In the genomic region with DNA sequence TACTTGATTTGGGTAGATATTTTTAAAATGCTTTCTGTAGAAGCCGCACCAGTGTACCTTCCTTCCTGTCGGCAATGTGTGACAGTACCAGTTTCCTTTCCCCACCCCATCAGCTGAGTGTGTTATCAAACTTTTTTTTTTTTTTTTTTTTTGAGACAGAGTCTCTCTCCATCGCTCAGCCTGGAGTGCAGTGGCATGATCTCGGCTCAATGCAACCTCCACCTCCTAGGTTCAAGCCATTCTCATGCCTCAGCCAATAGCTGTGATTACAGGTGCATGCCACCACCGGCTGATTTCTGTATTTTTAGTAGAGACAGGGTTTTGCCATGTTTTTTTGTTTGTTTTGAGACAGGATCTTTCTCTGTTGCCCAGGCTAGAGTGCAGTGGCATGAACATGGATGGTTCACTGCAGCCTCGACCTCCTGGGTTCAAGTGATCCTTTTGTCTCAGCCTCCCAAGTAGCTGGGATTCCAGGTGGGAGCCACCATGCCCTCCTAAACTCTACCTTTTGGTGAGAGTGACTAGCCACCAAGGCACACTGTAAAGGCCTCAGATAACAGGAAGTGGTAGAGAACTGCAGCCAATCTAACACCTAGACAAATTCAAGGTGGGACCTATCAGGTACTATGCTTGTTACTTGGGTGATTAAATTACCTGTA, we compare ENCODE assay signal across 10 cellular contexts. TPM values are rescaled to one million over a fixed set of nuclear protein-coding genes. Genes with fewer than 3 reads are reported as not detected.
DNase-seq lines count a peak whose midpoint lies in the region; ATAC-seq and TF ChIP-seq lines count a peak whose summit lies in the region.
"Had no signal": no experiment of that assay in that cellular context is flagged by ENCODE, and none has a peak within 500 bp of the region (broad histone marks: within the 10 kb centered on the region; RNA-seq: fewer than 3 reads in every experiment).

No MANE protein-coding gene starts in this region.

- H3K27me3 Mint-ChIP-seq in activated naive CD8-positive, alpha-beta T cell treated with anti-CD3 and anti-CD28 coated beads for 36 hours: no peaks in the 10 kb centered on the region
- no peaks in the 10 kb centered on the region for H3K27me3 Mint-ChIP-seq in stimulated activated naive CD8-positive, alpha-beta T cell treated with anti-CD3 and anti-CD28 coated beads, Interleukin-15, Interleukin-2, amounts not matched to agents 100 ng/mL and 50 ng/mL, for 24 hours

- H3K4me1 ChIP-seq in prostate gland (replicated peaks): no peaks in the 10 kb centered on the region
- H3K4me1 ChIP-seq: A549 had no signal

- intact Hi-C loops in prostate gland (cut with DNase I): no loop called here

- no peak for TF ChIP-seq POLR2A in prostate gland (IDR thresholded peaks at IDR 0.05)

- H3K27ac ChIP-seq in prostate gland: no peak overlapping the region
- H3K27ac ChIP-seq: A549 had no signal

- H3K4me3 Mint-ChIP-seq in activated naive CD8-positive, alpha-beta T cell treated with anti-CD3 and anti-CD28 coated beads for 36 hours: peak overlapping the region; percentile 22
- peak overlapping the region; percentile 78 for H3K4me3 Mint-ChIP-seq in stimulated activated naive CD8-positive, alpha-beta T cell treated with anti-CD3 and anti-CD28 coated beads, Interleukin-15, Interleukin-2, amounts not matched to agents 100 ng/mL and 50 ng/mL, for 24 hours

- H3K36me3 ChIP-seq in prostate gland: no peaks in the 10 kb centered on the region
- H3K36me3 ChIP-seq: cardiac muscle cell had no signal

- no peak overlapping the region for H3K4me3 ChIP-seq in prostate gland
- H3K4me3 ChIP-seq: A549, cardiac muscle cell had no signal

- 76% methylated on average over 6 of the region's 6 CpGs for WGBS in prostate gland

- H3K27ac Mint-ChIP-seq in activated naive CD8-positive, alpha-beta T cell treated with anti-CD3 and anti-CD28 coated beads for 36 hours: peak overlapping the region; percentile 71
- H3K27ac Mint-ChIP-seq in stimulated activated naive CD8-positive, alpha-beta T cell treated with anti-CD3 and anti-CD28 coated beads, Interleukin-15, Interleukin-2, amounts not matched to agents 100 ng/mL and 50 ng/mL, for 24 hours: peak overlapping the region; percentile 33

- no peaks in the 10 kb centered on the region for H3K9me3 Mint-ChIP-seq in activated naive CD8-positive, alpha-beta T cell treated with anti-CD3 and anti-CD28 coated beads for 36 hours
- no peaks in the 10 kb centered on the region for H3K9me3 Mint-ChIP-seq in stimulated activated naive CD8-positive, alpha-beta T cell treated with anti-CD3 and anti-CD28 coated beads, Interleukin-15, Interleukin-2, amounts not matched to agents 100 ng/mL and 50 ng/mL, for 24 hours

- H3K27me3 ChIP-seq in prostate gland (replicated peaks; ENCODE audit: insufficient read depth): no peaks in the 10 kb centered on the region
- H3K27me3 ChIP-seq: cardiac muscle cell had no signal

- H3K9me3 ChIP-seq in prostate gland: no peaks in the 10 kb centered on the region
- H3K9me3 ChIP-seq: A549 had no signal

- peak; percentile 18 to 30 for DNase-seq in activated CD8-positive, alpha-beta memory T cell treated with anti-CD3 and anti-CD28 coated beads for 1 hour (ENCODE audit: extremely low read depth in 1 of 2, low read depth in 1 of 2)
- no peak for DNase-seq in activated CD8-positive, alpha-beta memory T cell treated with anti-CD3 and anti-CD28 coated beads, Interleukin-2, amount 50 U/mL, for 48 hours
- peak in 4 of 5 experiments; percentile 17 to 95 (median 76) for DNase-seq in T-helper 2 cell
- DNase-seq in activated naive CD8-positive, alpha-beta T cell treated with anti-CD3 and anti-CD28 coated beads for 36 hours: peak; percentile 20
- no peak for DNase-seq in DMS 273 treated with DMSO at 0.1 percent for 48 hours (lab: John Stamatoyannopoulos, UW)
- no peak for DNase-seq in prostate gland (ENCODE audit: low spot score)

- H3K4me1 Mint-ChIP-seq in activated naive CD8-positive, alpha-beta T cell treated with anti-CD3 and anti-CD28 coated beads for 36 hours: peaks cover 22% of the 10 kb centered on the region
- peaks cover 22% of the 10 kb centered on the region for H3K4me1 Mint-ChIP-seq in stimulated activated naive CD8-positive, alpha-beta T cell treated with anti-CD3 and anti-CD28 coated beads, Interleukin-15, Interleukin-2, amounts not matched to agents 100 ng/mL and 50 ng/mL, for 24 hours (ENCODE audit: low read depth)

- ATAC-seq in HG03139 (IDR thresholded peaks at IDR 0.05; ENCODE audit: unreplicated experiment): no peak

- no peaks in the 10 kb centered on the region for H3K36me3 Mint-ChIP-seq in activated naive CD8-positive, alpha-beta T cell treated with anti-CD3 and anti-CD28 coated beads for 36 hours
- H3K36me3 Mint-ChIP-seq in stimulated activated naive CD8-positive, alpha-beta T cell treated with anti-CD3 and anti-CD28 coated beads, Interleukin-15, Interleukin-2, amounts not matched to agents 100 ng/mL and 50 ng/mL, for 24 hours (ENCODE audit: low read depth): no peaks in the 10 kb centered on the region

- no peak for TF ChIP-seq CTCF in prostate gland (IDR thresholded peaks at IDR 0.05)

RNA-seq across cellular contexts. Expression of gene DAXX, which starts 21.3 kb away (rescaled TPM):
- 10 to 100 TPM; 84.8 to 94.3 TPM for total RNA-seq in activated naive CD8-positive, alpha-beta T cell treated with anti-CD3 and anti-CD28 coated beads for 36 hours
- 10 to 100 TPM; 52.8 to 75.1 TPM for total RNA-seq in prostate gland

RNA-seq across cellular contexts. Expression of gene ZBTB22, which starts 26.5 kb away (rescaled TPM):
- total RNA-seq in activated naive CD8-positive, alpha-beta T cell treated with anti-CD3 and anti-CD28 coated beads for 36 hours: 1 to 10 TPM; 4.5 to 4.6 TPM
- total RNA-seq in prostate gland: 10 to 100 TPM; 25.1 to 27.5 TPM

RNA-seq across cellular contexts. Expression of gene TAPBP, which starts 30.2 kb away (rescaled TPM):
- 100 to 1,000 TPM; 201 to 204 TPM for total RNA-seq in activated naive CD8-positive, alpha-beta T cell treated with anti-CD3 and anti-CD28 coated beads for 36 hours
- total RNA-seq in prostate gland: 100 to 1,000 TPM; 190 to 192 TPM

RNA-seq across cellular contexts. Expression of gene RGL2, which starts 45.3 kb away (rescaled TPM):
- 10 to 100 TPM; 15.0 to 17.7 TPM for total RNA-seq in activated naive CD8-positive, alpha-beta T cell treated with anti-CD3 and anti-CD28 coated beads for 36 hours
- 100 to 1,000 TPM in 1 of 2 donors, 10 to 100 TPM in 1; 98.7 to 107 TPM for total RNA-seq in prostate gland

RNA-seq across cellular contexts. Expression of gene KIFC1, which starts 47.5 kb away (rescaled TPM):
- 10 to 100 TPM; 74.1 to 76.9 TPM for total RNA-seq in activated naive CD8-positive, alpha-beta T cell treated with anti-CD3 and anti-CD28 coated beads for 36 hours
- total RNA-seq in prostate gland: 1 to 10 TPM; 5.8 to 6.5 TPM

Comparison
In these comparisons a context has a peak if more than half of its experiments do, and no peak if none do; other contexts are left out.
1. DNase-seq: peak in activated CD8-positive, alpha-beta memory T cell treated with anti-CD3 and anti-CD28 coated beads for 1 hour (2 of 2), T-helper 2 cell (4 of 5) and activated naive CD8-positive, alpha-beta T cell treated with anti-CD3 and anti-CD28 coated beads for 36 hours (single experiment); none in activated CD8-positive, alpha-beta memory T cell treated with anti-CD3 and anti-CD28 coated beads, Interleukin-2, amount 50 U/mL, for 48 hours (single experiment), DMS 273 treated with DMSO at 0.1 percent for 48 hours (single experiment) and prostate gland (single experiment).
2. RNA of gene ZBTB22, which starts 26.5 kb away (total RNA-seq): 25.1 to 27.5 TPM in prostate gland; 4.5 to 4.6 TPM in activated naive CD8-positive, alpha-beta T cell treated with anti-CD3 and anti-CD28 coated beads for 36 hours; every median in the first group is over 4 times any median in the second.